In the genomic region with DNA sequence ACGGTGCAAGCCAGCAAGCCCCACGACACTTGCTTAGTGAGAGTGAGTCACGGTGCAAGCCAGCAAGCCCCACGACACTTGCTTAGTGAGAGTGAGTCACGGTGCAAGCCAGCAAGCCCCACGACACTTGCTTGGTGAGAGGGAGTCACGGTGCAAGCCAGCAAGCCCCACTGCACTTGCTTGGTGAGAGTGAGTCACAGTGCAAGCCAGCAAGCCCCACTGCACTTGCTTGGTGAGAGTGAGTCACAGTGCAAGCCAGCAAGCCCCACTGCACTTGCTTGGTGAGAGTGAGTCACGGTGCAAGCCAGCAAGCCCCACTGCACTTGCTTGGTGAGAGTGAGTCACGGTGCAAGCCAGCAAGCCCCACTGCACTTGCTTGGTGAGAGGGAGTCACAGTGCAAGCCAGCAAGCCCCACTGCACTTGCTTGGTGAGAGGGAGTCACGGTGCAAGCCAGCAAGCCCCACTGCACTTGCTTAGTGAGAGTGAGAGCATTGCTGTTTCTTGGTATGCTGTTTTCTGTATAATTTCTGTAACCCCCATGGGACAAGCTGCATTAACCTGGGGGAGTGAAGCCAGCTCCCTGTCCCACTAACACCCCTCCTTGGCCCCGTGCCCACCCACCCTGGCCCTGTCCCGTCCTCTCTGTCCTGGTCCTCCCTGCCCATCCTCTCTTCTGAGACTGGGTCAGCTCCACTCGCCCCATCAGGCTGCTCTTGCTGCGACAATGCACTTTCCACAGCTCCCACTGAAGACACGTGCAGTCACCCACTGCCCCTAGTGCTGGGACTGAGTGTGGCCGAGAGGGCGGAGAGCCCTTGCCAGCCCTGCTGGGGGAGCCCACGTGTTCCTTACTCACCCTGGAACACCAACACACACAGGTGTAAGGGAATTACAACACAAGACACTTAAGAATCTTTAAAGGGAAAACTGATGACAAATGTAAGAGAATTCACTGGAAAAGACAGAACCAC, we compare ENCODE assay signal across 1 cellular context.
TF ChIP-seq lines count a peak whose summit lies in the region.

No MANE protein-coding gene starts in this region.

TF ChIP-seq in HCT116, 20 proteins besides CTCF, POLR2A, EP300 and RAD21:
- peak; percentile 6; the same call in 1 of the 2 replicates for TF ChIP-seq FOSL1 (IDR thresholded peaks at IDR 0.05; ENCODE audit: low read depth)
- peak; percentile 67; the same call in 1 of the 2 replicates for TF ChIP-seq SRF (IDR thresholded peaks at IDR 0.05; ENCODE audit: low read depth)
- TF ChIP-seq JUND (IDR thresholded peaks at IDR 0.05): peak; percentile 60
